In the genomic region with DNA sequence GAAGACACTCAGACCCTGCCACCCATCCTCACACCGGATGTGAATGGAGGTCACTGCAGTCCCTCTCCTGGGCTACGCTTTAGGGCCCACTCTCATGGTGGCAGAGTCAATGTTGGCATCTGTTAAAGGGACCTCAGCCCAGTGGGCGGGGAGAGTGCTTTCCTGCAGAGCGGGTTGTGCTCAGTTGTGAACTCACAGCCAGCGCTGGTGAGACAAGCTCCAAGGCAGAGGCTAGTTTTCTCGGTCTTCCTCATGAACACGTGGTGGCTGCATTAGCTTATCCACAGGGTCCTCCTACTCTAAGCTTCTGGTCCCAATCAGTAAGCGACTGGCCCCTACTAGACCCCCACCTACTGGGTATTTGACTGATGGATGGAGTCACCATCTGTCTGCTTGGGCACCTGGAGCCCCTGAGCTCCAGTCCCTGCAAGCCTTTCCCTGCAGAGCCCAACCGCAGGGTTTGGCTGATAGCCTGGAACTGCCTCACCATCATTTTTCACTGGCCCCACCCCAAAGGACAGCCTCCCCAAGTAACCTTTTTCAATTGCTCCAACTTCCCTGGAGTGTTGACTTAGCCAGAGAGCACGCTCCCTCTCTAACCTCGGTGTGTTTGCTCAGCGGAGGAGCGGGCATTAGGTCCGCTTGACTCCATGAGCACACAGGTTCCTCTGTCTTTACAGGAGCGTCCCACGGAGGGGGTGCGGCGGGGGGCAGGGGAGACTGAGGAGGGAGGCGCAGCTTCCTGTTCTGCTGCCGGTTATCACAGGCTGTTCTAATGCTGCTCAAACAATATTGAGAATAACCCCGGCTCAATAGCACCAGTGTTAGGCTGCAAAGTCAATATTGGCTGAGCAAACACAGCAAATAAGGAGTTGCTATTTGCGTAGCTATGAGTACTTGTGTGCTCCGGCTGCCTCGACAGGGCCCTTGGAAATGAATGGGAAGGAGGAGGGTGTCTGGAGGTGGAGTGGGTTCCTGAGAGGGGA, we compare ENCODE assay signal across 1 cellular context.
TF ChIP-seq lines count a peak whose summit lies in the region.

No MANE protein-coding gene starts in this region.

TF ChIP-seq in HepG2, 621 proteins besides CTCF, POLR2A, EP300 and RAD21 (continued from another document and continues in another):
- TF ChIP-seq, protein P1, sequence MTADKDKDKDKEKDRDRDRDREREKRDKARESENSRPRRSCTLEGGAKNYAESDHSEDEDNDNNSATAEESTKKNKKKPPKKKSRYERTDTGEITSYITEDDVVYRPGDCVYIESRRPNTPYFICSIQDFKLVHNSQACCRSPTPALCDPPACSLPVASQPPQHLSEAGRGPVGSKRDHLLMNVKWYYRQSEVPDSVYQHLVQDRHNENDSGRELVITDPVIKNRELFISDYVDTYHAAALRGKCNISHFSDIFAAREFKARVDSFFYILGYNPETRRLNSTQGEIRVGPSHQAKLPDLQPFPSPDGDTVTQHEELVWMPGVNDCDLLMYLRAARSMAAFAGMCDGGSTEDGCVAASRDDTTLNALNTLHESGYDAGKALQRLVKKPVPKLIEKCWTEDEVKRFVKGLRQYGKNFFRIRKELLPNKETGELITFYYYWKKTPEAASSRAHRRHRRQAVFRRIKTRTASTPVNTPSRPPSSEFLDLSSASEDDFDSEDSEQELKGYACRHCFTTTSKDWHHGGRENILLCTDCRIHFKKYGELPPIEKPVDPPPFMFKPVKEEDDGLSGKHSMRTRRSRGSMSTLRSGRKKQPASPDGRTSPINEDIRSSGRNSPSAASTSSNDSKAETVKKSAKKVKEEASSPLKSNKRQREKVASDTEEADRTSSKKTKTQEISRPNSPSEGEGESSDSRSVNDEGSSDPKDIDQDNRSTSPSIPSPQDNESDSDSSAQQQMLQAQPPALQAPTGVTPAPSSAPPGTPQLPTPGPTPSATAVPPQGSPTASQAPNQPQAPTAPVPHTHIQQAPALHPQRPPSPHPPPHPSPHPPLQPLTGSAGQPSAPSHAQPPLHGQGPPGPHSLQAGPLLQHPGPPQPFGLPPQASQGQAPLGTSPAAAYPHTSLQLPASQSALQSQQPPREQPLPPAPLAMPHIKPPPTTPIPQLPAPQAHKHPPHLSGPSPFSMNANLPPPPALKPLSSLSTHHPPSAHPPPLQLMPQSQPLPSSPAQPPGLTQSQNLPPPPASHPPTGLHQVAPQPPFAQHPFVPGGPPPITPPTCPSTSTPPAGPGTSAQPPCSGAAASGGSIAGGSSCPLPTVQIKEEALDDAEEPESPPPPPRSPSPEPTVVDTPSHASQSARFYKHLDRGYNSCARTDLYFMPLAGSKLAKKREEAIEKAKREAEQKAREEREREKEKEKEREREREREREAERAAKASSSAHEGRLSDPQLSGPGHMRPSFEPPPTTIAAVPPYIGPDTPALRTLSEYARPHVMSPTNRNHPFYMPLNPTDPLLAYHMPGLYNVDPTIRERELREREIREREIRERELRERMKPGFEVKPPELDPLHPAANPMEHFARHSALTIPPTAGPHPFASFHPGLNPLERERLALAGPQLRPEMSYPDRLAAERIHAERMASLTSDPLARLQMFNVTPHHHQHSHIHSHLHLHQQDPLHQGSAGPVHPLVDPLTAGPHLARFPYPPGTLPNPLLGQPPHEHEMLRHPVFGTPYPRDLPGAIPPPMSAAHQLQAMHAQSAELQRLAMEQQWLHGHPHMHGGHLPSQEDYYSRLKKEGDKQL (CRISPR knock-in tag; IDR thresholded peaks at IDR 0.05; ENCODE audit: low read depth) = peak; percentile 100
- TF ChIP-seq, protein P2, sequence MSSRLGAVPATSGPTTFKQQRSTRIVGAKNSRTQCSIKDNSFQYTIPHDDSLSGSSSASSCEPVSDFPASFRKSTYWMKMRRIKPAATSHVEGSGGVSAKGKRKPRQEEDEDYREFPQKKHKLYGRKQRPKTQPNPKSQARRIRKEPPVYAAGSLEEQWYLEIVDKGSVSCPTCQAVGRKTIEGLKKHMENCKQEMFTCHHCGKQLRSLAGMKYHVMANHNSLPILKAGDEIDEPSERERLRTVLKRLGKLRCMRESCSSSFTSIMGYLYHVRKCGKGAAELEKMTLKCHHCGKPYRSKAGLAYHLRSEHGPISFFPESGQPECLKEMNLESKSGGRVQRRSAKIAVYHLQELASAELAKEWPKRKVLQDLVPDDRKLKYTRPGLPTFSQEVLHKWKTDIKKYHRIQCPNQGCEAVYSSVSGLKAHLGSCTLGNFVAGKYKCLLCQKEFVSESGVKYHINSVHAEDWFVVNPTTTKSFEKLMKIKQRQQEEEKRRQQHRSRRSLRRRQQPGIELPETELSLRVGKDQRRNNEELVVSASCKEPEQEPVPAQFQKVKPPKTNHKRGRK (CRISPR knock-in tag; IDR thresholded peaks at IDR 0.05) = no peak
- TF ChIP-seq ZNF160 (CRISPR knock-in tag; IDR thresholded peaks at IDR 0.05) (no peak; the same call in 1 of the 2 replicates), ZNF850 (CRISPR knock-in tag; conservative IDR thresholded peaks at IDR 0.05) (no peak), RCOR2 (CRISPR knock-in tag; IDR thresholded peaks at IDR 0.05) (no peak; the same call in none of the 2 replicates), RFX1 (IDR thresholded peaks at IDR 0.05) (peak; percentile 68), ZNF296 (CRISPR knock-in tag; conservative IDR thresholded peaks at IDR 0.05) (no peak), MIER3 (CRISPR knock-in tag; IDR thresholded peaks at IDR 0.05; ENCODE audit: borderline replicate concordance) (peak; percentile 94), SNAPC2 (CRISPR knock-in tag; IDR thresholded peaks at IDR 0.05) (0 out of 2 replicates have a peak, but pooled peaks have one; percentile 77), RAD51 (IDR thresholded peaks at IDR 0.05; ENCODE audit: borderline replicate concordance) (no peak), CHD4 (IDR thresholded peaks at IDR 0.05; ENCODE audit: borderline replicate concordance, low read length) (peak; percentile 44; the same call in 1 of the 2 replicates), ZNF674 (CRISPR knock-in tag; IDR thresholded peaks at IDR 0.05; ENCODE audit: low read depth) (no peak), ZNF724P (CRISPR knock-in tag; IDR thresholded peaks at IDR 0.05; ENCODE audit: borderline replicate concordance) (no peak), TOPORS (CRISPR knock-in tag; IDR thresholded peaks at IDR 0.05) (no peak), ZNF205 (CRISPR knock-in tag; IDR thresholded peaks at IDR 0.05) (peak; percentile 89), ZNF350 (CRISPR knock-in tag; IDR thresholded peaks at IDR 0.05; ENCODE audit: borderline replicate concordance, low read depth) (peak; percentile 68; the same call in 1 of the 2 replicates), TMF1 (CRISPR knock-in tag; IDR thresholded peaks at IDR 0.05; ENCODE audit: low read depth) (peak; percentile 12; the same call in 1 of the 2 replicates), HIVEP1 (CRISPR knock-in tag; IDR thresholded peaks at IDR 0.05) (peak; percentile 84), PHF8 (CRISPR knock-in tag; IDR thresholded peaks at IDR 0.05) (0 out of 2 replicates have a peak, but pooled peaks have one; percentile 28), ZNF557 (CRISPR knock-in tag; IDR thresholded peaks at IDR 0.05) (peak; percentile 79; the same call in 1 of the 2 replicates), ZNF564 (CRISPR knock-in tag; IDR thresholded peaks at IDR 0.05) (peak; percentile 85), SNRNP70 (IDR thresholded peaks at IDR 0.05; ENCODE audit: low read depth, low read length) (no peak), ZFX (CRISPR knock-in tag; IDR thresholded peaks at IDR 0.05; ENCODE audit: low read depth) (0 out of 2 replicates have a peak, but pooled peaks have one; percentile 28), ZNF670 (CRISPR knock-in tag; IDR thresholded peaks at IDR 0.05; ENCODE audit: borderline replicate concordance) (0 out of 2 replicates have a peak, but pooled peaks have one; percentile 26), ZNF879 (CRISPR knock-in tag; IDR thresholded peaks at IDR 0.05) (no peak), ZNF34 (CRISPR knock-in tag; IDR thresholded peaks at IDR 0.05; ENCODE audit: borderline replicate concordance) (no peak), RORA (CRISPR knock-in tag; IDR thresholded peaks at IDR 0.05) (0 out of 2 replicates have a peak, but pooled peaks have one; percentile 46), NR2F6 (IDR thresholded peaks at IDR 0.05) (peak; percentile 99), NR2F6 (CRISPR knock-in tag; IDR thresholded peaks at IDR 0.05) (peak; percentile 95), ZNF44 (CRISPR knock-in tag; IDR thresholded peaks at IDR 0.05) (no peak), ZNF329 (CRISPR knock-in tag; IDR thresholded peaks at IDR 0.05; ENCODE audit: low read depth) (no peak), MXD4 (CRISPR knock-in tag; IDR thresholded peaks at IDR 0.05) (0 out of 2 replicates have a peak, but pooled peaks have one; percentile 24), POLR2AphosphoS2 (IDR thresholded peaks at IDR 0.05; ENCODE audit: low read depth, low read length) (no peak), GATAD2A (CRISPR knock-in tag; IDR thresholded peaks at IDR 0.05) (peak; percentile 79), DPF2 (CRISPR knock-in tag; IDR thresholded peaks at IDR 0.05; ENCODE audit: borderline replicate concordance, low read depth) (peak; percentile 65), KAT8 (CRISPR knock-in tag; IDR thresholded peaks at IDR 0.05) (0 out of 2 replicates have a peak, but pooled peaks have one; percentile 58), ZNF570 (CRISPR knock-in tag; IDR thresholded peaks at IDR 0.05; ENCODE audit: borderline replicate concordance) (no peak)
- TF ChIP-seq, protein P3, sequence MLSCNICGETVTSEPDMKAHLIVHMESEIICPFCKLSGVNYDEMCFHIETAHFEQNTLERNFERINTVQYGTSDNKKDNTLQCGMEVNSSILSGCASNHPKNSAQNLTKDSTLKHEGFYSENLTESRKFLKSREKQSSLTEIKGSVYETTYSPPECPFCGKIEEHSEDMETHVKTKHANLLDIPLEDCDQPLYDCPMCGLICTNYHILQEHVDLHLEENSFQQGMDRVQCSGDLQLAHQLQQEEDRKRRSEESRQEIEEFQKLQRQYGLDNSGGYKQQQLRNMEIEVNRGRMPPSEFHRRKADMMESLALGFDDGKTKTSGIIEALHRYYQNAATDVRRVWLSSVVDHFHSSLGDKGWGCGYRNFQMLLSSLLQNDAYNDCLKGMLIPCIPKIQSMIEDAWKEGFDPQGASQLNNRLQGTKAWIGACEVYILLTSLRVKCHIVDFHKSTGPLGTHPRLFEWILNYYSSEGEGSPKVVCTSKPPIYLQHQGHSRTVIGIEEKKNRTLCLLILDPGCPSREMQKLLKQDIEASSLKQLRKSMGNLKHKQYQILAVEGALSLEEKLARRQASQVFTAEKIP (CRISPR knock-in tag; IDR thresholded peaks at IDR 0.05; ENCODE audit: borderline replicate concordance) = no peak
- TF ChIP-seq, protein P4, sequence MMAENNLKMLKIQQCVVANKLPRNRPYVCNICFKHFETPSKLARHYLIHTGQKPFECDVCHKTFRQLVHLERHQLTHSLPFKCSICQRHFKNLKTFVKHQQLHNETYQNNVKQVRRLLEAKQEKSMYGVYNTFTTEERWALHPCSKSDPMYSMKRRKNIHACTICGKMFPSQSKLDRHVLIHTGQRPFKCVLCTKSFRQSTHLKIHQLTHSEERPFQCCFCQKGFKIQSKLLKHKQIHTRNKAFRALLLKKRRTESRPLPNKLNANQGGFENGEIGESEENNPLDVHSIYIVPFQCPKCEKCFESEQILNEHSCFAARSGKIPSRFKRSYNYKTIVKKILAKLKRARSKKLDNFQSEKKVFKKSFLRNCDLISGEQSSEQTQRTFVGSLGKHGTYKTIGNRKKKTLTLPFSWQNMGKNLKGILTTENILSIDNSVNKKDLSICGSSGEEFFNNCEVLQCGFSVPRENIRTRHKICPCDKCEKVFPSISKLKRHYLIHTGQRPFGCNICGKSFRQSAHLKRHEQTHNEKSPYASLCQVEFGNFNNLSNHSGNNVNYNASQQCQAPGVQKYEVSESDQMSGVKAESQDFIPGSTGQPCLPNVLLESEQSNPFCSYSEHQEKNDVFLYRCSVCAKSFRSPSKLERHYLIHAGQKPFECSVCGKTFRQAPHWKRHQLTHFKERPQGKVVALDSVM (CRISPR knock-in tag; IDR thresholded peaks at IDR 0.05) = peak; percentile 45
- TF ChIP-seq, protein P5, sequence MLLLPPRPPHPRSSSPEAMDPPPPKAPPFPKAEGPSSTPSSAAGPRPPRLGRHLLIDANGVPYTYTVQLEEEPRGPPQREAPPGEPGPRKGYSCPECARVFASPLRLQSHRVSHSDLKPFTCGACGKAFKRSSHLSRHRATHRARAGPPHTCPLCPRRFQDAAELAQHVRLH (CRISPR knock-in tag; IDR thresholded peaks at IDR 0.05; ENCODE audit: borderline replicate concordance, low read depth) = peak; percentile 63; the same call in 1 of the 2 replicates
- TF ChIP-seq, protein P6, sequence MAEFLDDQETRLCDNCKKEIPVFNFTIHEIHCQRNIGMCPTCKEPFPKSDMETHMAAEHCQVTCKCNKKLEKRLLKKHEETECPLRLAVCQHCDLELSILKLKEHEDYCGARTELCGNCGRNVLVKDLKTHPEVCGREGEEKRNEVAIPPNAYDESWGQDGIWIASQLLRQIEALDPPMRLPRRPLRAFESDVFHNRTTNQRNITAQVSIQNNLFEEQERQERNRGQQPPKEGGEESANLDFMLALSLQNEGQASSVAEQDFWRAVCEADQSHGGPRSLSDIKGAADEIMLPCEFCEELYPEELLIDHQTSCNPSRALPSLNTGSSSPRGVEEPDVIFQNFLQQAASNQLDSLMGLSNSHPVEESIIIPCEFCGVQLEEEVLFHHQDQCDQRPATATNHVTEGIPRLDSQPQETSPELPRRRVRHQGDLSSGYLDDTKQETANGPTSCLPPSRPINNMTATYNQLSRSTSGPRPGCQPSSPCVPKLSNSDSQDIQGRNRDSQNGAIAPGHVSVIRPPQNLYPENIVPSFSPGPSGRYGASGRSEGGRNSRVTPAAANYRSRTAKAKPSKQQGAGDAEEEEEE (CRISPR knock-in tag; IDR thresholded peaks at IDR 0.05; ENCODE audit: borderline replicate concordance) = no peak
- TF ChIP-seq, protein P7, sequence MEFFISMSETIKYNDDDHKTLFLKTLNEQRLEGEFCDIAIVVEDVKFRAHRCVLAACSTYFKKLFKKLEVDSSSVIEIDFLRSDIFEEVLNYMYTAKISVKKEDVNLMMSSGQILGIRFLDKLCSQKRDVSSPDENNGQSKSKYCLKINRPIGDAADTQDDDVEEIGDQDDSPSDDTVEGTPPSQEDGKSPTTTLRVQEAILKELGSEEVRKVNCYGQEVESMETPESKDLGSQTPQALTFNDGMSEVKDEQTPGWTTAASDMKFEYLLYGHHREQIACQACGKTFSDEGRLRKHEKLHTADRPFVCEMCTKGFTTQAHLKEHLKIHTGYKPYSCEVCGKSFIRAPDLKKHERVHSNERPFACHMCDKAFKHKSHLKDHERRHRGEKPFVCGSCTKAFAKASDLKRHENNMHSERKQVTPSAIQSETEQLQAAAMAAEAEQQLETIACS (CRISPR knock-in tag; IDR thresholded peaks at IDR 0.05) = no peak
- TF ChIP-seq, protein P8, sequence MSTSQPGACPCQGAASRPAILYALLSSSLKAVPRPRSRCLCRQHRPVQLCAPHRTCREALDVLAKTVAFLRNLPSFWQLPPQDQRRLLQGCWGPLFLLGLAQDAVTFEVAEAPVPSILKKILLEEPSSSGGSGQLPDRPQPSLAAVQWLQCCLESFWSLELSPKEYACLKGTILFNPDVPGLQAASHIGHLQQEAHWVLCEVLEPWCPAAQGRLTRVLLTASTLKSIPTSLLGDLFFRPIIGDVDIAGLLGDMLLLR (CRISPR knock-in tag; IDR thresholded peaks at IDR 0.05) = peak; percentile 64; the same call in 1 of the 2 replicates
- TF ChIP-seq, protein P9, sequence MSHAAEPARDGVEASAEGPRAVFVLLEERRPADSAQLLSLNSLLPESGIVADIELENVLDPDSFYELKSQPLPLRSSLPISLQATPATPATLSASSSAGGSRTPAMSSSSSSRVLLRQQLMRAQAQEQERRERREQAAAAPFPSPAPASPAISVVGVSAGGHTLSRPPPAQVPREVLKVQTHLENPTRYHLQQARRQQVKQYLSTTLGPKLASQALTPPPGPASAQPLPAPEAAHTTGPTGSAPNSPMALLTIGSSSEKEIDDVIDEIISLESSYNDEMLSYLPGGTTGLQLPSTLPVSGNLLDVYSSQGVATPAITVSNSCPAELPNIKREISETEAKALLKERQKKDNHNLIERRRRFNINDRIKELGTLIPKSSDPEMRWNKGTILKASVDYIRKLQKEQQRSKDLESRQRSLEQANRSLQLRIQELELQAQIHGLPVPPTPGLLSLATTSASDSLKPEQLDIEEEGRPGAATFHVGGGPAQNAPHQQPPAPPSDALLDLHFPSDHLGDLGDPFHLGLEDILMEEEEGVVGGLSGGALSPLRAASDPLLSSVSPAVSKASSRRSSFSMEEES (CRISPR knock-in tag; IDR thresholded peaks at IDR 0.05) = peak; percentile 71
